Comparison of ENCODE assay signal across 21 cellular contexts in genomic region chr10:132713421-132714095, GRCh38.
A peak's percentile ranks its signal among the peaks of the same experiment; 100 is the strongest.
DNase-seq lines count a peak whose midpoint lies in the region; ATAC-seq and TF ChIP-seq lines count a peak whose summit lies in the region.
"Had no signal": no experiment of that assay in that cellular context is flagged by ENCODE, and none has a peak within 500 bp of the region (broad histone marks: within the 10 kb centered on the region; RNA-seq: fewer than 3 reads in every experiment).

No MANE protein-coding gene starts in this region.

- intact Hi-C loops in heart right ventricle (cut with DNase I), result no loop called here

- WGBS in heart right ventricle, 2 donors, result 80 to 84% methylated on average over 29 of the region's 29 CpGs
- 54 to 70% methylated on average over 12 to 19 of the region's 29 CpGs for WGBS in tibial nerve, 2 donors

- H3K27me3 Mint-ChIP-seq in activated naive CD4-positive, alpha-beta T cell treated with anti-CD3 and anti-CD28 coated beads, Interleukin-2, amount 10 ng/mL, durations not matched to agents 7 days and 5 days, result no peaks in the 10 kb centered on the region
- H3K27me3 Mint-ChIP-seq: activated CD4-positive, alpha-beta memory T cell treated with anti-CD3 and anti-CD28 coated beads for 36 hours; activated naive CD8-positive, alpha-beta T cell treated with anti-CD3 and anti-CD28 coated beads, Interleukin-2, amount 50 U/mL, for 24 hours; stimulated activated naive B cell treated with anti-CD40 and anti-IgM and Interleukin-4, amounts not matched to agents 10 μg/mL and 1 μg/mL and 100 μg/mL, for 72 hours had no signal

- DNase-seq in activated naive CD4-positive, alpha-beta T cell treated with anti-CD3 and anti-CD28 coated beads, Interleukin-2, amount 10 ng/mL, durations not matched to agents 7 days and 5 days, result peak; percentile 6
- no peak for DNase-seq in activated naive CD4-positive, alpha-beta T cell (lab: John Stamatoyannopoulos, UW)
- DNase-seq in heart right ventricle (peak in 1 of 2 donors; percentile 21), tibial nerve (ENCODE audit: low spot score in 2 of 2) (no peak)
- DNase-seq: 8988T; activated CD4-positive, alpha-beta memory T cell treated with anti-CD3 and anti-CD28 coated beads for 36 hours; activated naive CD8-positive, alpha-beta T cell treated with anti-CD3 and anti-CD28 coated beads, Interleukin-2, amount 50 U/mL, for 24 hours; activated T-cell treated with anti-CD3 and anti-CD28 coated beads, Interleukin-2, amount 50 U/mL, for 72 hours; foreskin fibroblast; HFFc6; MV-4-11; NCI-H1930; NCI-H526; OCI-M1; stimulated activated naive B cell treated with anti-CD40 and anti-IgM and Interleukin-4, amounts not matched to agents 10 μg/mL and 1 μg/mL and 100 μg/mL, for 72 hours; upper lobe of right lung had no signal

- H3K4me3 ChIP-seq in heart right ventricle (no peak overlapping the region), mucosa of stomach (ENCODE audit: low read length) (no peak overlapping the region), tibial nerve (peak overlapping the region in 2 of 4 donors; percentile 6)
- H3K4me3 ChIP-seq: upper lobe of right lung had no signal

- H3K27me3 ChIP-seq in heart right ventricle (no peaks in the 10 kb centered on the region), mucosa of stomach (ENCODE audit: control insufficient read depth, insufficient read depth, low read length) (no peaks in the 10 kb centered on the region), tibial nerve (no peaks in the 10 kb centered on the region)
- H3K27me3 ChIP-seq: upper lobe of right lung had no signal

- TF ChIP-seq CTCF in heart right ventricle (IDR thresholded peaks at IDR 0.05) (no peak), tibial nerve (IDR thresholded peaks at IDR 0.05) (no peak)

- H3K27ac ChIP-seq in heart right ventricle (peak overlapping the region in 3 of 10 donors; percentile 36 to 67 (median 37)), tibial nerve (peak overlapping the region; percentile 44 to 90 (median 73))
- H3K27ac ChIP-seq: C4-2B, upper lobe of right lung had no signal

- CTCF ChIA-PET in activated naive CD4-positive, alpha-beta T cell treated with anti-CD3 and anti-CD28 coated beads, Interleukin-2, amount 10 ng/mL, durations not matched to agents 7 days and 5 days (lab: Charles Lee), result no interaction called here

- H3K36me3 Mint-ChIP-seq in activated naive CD4-positive, alpha-beta T cell treated with anti-CD3 and anti-CD28 coated beads, Interleukin-2, amount 10 ng/mL, durations not matched to agents 7 days and 5 days, result peaks cover 9% of the 10 kb centered on the region

- H3K27ac Mint-ChIP-seq in activated naive CD4-positive, alpha-beta T cell treated with anti-CD3 and anti-CD28 coated beads, Interleukin-2, amount 10 ng/mL, durations not matched to agents 7 days and 5 days, result no peak overlapping the region
- H3K27ac Mint-ChIP-seq: activated CD4-positive, alpha-beta memory T cell treated with anti-CD3 and anti-CD28 coated beads for 36 hours; activated naive CD8-positive, alpha-beta T cell treated with anti-CD3 and anti-CD28 coated beads, Interleukin-2, amount 50 U/mL, for 24 hours; activated T-cell treated with anti-CD3 and anti-CD28 coated beads, Interleukin-2, amount 50 U/mL, for 72 hours; HFFc6; stimulated activated naive B cell treated with anti-CD40 and anti-IgM and Interleukin-4, amounts not matched to agents 10 μg/mL and 1 μg/mL and 100 μg/mL, for 72 hours had no signal

- H3K4me1 ChIP-seq in heart right ventricle, result peaks cover 0 to 16% (median 0%) of the 10 kb centered on the region in 9 donors
- H3K4me1 ChIP-seq in mucosa of stomach (ENCODE audit: control insufficient read depth, insufficient read depth, low read length), result peaks cover 50% of the 10 kb centered on the region
- H3K4me1 ChIP-seq in tibial nerve, result peaks cover 0 to 60% (median 21%) of the 10 kb centered on the region in 4 donors
- H3K4me1 ChIP-seq: upper lobe of right lung had no signal

- no peak for TF ChIP-seq POLR2A in tibial nerve (IDR thresholded peaks at IDR 0.05)

- H3K36me3 ChIP-seq in heart right ventricle (peaks cover 0 to 56% (median 10%) of the 10 kb centered on the region in 9 donors), mucosa of stomach (ENCODE audit: control insufficient read depth, insufficient read depth, low read length) (no peaks in the 10 kb centered on the region), tibial nerve (peaks cover 0 to 36% (median 0%) of the 10 kb centered on the region in 3 donors)

- no peaks in the 10 kb centered on the region for H3K4me1 Mint-ChIP-seq in activated naive CD4-positive, alpha-beta T cell treated with anti-CD3 and anti-CD28 coated beads, Interleukin-2, amount 10 ng/mL, durations not matched to agents 7 days and 5 days
- H3K4me1 Mint-ChIP-seq: activated naive CD8-positive, alpha-beta T cell treated with anti-CD3 and anti-CD28 coated beads, Interleukin-2, amount 50 U/mL, for 24 hours had no signal

- H3K4me3 Mint-ChIP-seq in activated naive CD4-positive, alpha-beta T cell treated with anti-CD3 and anti-CD28 coated beads, Interleukin-2, amount 10 ng/mL, durations not matched to agents 7 days and 5 days, result no peak overlapping the region
- H3K4me3 Mint-ChIP-seq: activated CD4-positive, alpha-beta memory T cell treated with anti-CD3 and anti-CD28 coated beads for 36 hours; activated naive CD8-positive, alpha-beta T cell treated with anti-CD3 and anti-CD28 coated beads, Interleukin-2, amount 50 U/mL, for 24 hours; activated T-cell treated with anti-CD3 and anti-CD28 coated beads, Interleukin-2, amount 50 U/mL, for 72 hours; HFFc6; stimulated activated naive B cell treated with anti-CD40 and anti-IgM and Interleukin-4, amounts not matched to agents 10 μg/mL and 1 μg/mL and 100 μg/mL, for 72 hours had no signal

- H3K9me3 ChIP-seq in heart right ventricle (no peaks in the 10 kb centered on the region), mucosa of stomach (ENCODE audit: control insufficient read depth, low read length) (no peaks in the 10 kb centered on the region), tibial nerve (no peaks in the 10 kb centered on the region)
- H3K9me3 ChIP-seq: upper lobe of right lung had no signal

- no peak for TF ChIP-seq EP300 in tibial nerve (IDR thresholded peaks at IDR 0.05)

- peaks cover 1% of the 10 kb centered on the region for H3K9me3 Mint-ChIP-seq in activated naive CD4-positive, alpha-beta T cell treated with anti-CD3 and anti-CD28 coated beads, Interleukin-2, amount 10 ng/mL, durations not matched to agents 7 days and 5 days
- H3K9me3 Mint-ChIP-seq: activated naive CD8-positive, alpha-beta T cell treated with anti-CD3 and anti-CD28 coated beads, Interleukin-2, amount 50 U/mL, for 24 hours; stimulated activated naive B cell treated with anti-CD40 and anti-IgM and Interleukin-4, amounts not matched to agents 10 μg/mL and 1 μg/mL and 100 μg/mL, for 72 hours had no signal

- ATAC-seq in heart right ventricle (peak in 5 of 8 donors; percentile 14 to 32 (median 24)), esophagus mucosa (no peak), SK-N-SH treated with all-trans-retinoic acid at 6 μM for 48 hours (no peak), GM19324 (IDR thresholded peaks at IDR 0.05; ENCODE audit: low FRiP score, unreplicated experiment) (no peak)
- ATAC-seq: activated naive CD8-positive, alpha-beta T cell treated with anti-CD3 and anti-CD28 coated beads, Interleukin-2, amount 50 U/mL, for 24 hours; activated T-cell treated with anti-CD3 and anti-CD28 coated beads, Interleukin-2, amount 50 U/mL, for 72 hours; stimulated activated naive B cell treated with anti-CD40 and anti-IgM and Interleukin-4, amounts not matched to agents 10 μg/mL and 1 μg/mL and 100 μg/mL, for 72 hours; upper lobe of right lung had no signal

- peak overlapping the region; percentile 54 for H3K9ac ChIP-seq in mucosa of stomach (ENCODE audit: low read length)

TF ChIP-seq in SK-N-SH treated with all-trans-retinoic acid at 6 μM for 48 hours, 23 proteins besides CTCF, POLR2A, EP300 and RAD21 (continues in another document):
- no peak for TF ChIP-seq ARNTL (CRISPR knock-in tag; IDR thresholded peaks at IDR 0.05; ENCODE audit: borderline replicate concordance, low read depth)
- no peak for TF ChIP-seq ZNF8 (CRISPR knock-in tag; IDR thresholded peaks at IDR 0.05)
- no peak for TF ChIP-seq SNAI2 (CRISPR knock-in tag; IDR thresholded peaks at IDR 0.05)
- TF ChIP-seq CSDC2 (CRISPR knock-in tag; IDR thresholded peaks at IDR 0.05), result no peak
- TF ChIP-seq ZFP3 (CRISPR knock-in tag; IDR thresholded peaks at IDR 0.05), result no peak
- no peak for TF ChIP-seq ZNF70 (CRISPR knock-in tag; IDR thresholded peaks at IDR 0.05)
- no peak for TF ChIP-seq ZFP30 (CRISPR knock-in tag; IDR thresholded peaks at IDR 0.05)
- TF ChIP-seq, protein P1, sequence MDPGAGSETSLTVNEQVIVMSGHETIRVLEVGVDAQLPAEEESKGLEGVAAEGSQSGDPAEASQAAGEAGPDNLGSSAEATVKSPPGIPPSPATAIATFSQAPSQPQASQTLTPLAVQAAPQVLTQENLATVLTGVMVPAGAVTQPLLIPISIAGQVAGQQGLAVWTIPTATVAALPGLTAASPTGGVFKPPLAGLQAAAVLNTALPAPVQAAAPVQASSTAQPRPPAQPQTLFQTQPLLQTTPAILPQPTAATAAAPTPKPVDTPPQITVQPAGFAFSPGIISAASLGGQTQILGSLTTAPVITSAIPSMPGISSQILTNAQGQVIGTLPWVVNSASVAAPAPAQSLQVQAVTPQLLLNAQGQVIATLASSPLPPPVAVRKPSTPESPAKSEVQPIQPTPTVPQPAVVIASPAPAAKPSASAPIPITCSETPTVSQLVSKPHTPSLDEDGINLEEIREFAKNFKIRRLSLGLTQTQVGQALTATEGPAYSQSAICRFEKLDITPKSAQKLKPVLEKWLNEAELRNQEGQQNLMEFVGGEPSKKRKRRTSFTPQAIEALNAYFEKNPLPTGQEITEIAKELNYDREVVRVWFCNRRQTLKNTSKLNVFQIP (CRISPR knock-in tag; IDR thresholded peaks at IDR 0.05; ENCODE audit: borderline replicate concordance, low read depth), result no peak

Comparison
In these comparisons a context has a peak if more than half of its experiments do, and no peak if none do; other contexts are left out.
1. ATAC-seq: peak in heart right ventricle (5 of 8); none in esophagus mucosa (single experiment), SK-N-SH treated with all-trans-retinoic acid at 6 μM for 48 hours (single experiment) and GM19324 (single experiment).